13 cellular contexts compared by ENCODE assay signal in the genomic region with DNA sequence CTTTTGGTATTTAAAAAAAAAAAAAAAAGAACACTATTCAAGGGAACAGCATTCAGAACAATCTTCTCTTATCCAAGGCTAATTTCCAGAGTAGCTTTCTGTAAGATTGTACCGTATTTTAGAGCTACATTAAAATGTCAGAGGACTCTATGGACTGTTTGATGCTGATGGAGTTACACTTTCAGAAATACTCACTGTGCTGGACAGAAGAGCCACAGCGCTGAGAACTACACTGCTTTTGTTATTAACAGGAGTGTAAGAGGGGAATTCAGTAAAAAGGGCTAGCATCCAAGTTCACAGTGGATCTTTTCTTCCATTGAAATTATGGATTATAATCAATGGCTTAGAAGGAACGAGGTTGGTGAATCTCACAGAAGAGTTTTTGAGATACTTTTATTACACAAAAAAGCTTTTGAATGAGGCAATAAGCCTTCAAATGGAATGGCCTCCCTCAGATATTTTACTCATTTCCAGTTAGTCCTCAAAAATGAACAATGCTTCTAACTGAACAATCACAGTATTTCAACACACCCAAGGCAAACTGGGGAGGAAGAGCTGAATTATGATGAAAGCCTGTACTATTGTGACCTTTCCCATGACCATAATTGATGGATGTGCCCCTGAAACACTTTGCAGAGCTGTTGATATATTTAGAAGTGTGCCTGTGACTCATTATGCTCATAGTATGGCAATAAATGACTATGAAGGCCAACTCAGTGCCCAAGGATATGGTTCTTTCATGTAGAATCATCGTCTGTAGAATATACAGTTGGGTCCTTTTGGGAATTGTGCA.
DNase-seq lines count a peak whose midpoint lies in the region; ATAC-seq, FAIRE-seq and TF ChIP-seq lines count a peak whose summit lies in the region.
"Had no signal": no experiment of that assay in that cellular context is flagged by ENCODE, and none has a peak within 500 bp of the region (broad histone marks: within the 10 kb centered on the region; RNA-seq: fewer than 3 reads in every experiment).

No MANE protein-coding gene starts in this region.

- H3K36me3 ChIP-seq in body of pancreas (replicated peaks in 1 of 2; ENCODE audit: insufficient read depth in 1 of 2, low read depth in 2 of 2) (no peaks in the 10 kb centered on the region), HepG2 (replicated peaks in 1 of 2; ENCODE audit: control insufficient read depth in 1 of 2, insufficient read depth in 2 of 2, low read length in 2 of 2) (no peaks in the 10 kb centered on the region), tibial nerve (no peaks in the 10 kb centered on the region), transverse colon (no peaks in the 10 kb centered on the region)

- POLR2A ChIA-PET in HepG2 (lab: Yijun Ruan, JAX): no interaction called here

- H3K9me3 ChIP-seq in body of pancreas (no peaks in the 10 kb centered on the region), HepG2 (ENCODE audit: low read length) (no peaks in the 10 kb centered on the region), tibial nerve (no peaks in the 10 kb centered on the region), transverse colon (no peaks in the 10 kb centered on the region)

- H3K27me3 ChIP-seq in body of pancreas (no peaks in the 10 kb centered on the region), HepG2 (ENCODE audit: control insufficient read depth in 1 of 2, insufficient read depth in 2 of 2, low read length in 2 of 2) (no peaks in the 10 kb centered on the region), tibial nerve (no peaks in the 10 kb centered on the region), transverse colon (no peaks in the 10 kb centered on the region)

- 51 to 54% methylated on average over 4 of the region's 4 CpGs for WGBS in body of pancreas, 2 donors
- 35% methylated on average over 4 of the region's 4 CpGs for WGBS in HepG2 (ENCODE audit: low lambda C conversion rate)
- WGBS in tibial nerve, 2 donors: 26 to 33% methylated on average over 4 of the region's 4 CpGs
- 57 to 74% methylated on average over 4 of the region's 4 CpGs for WGBS in transverse colon (ENCODE audit: low coverage in 1 of 2), 2 donors

- intact Hi-C loops in body of pancreas (cut with DNase I): no loop called here
- intact Hi-C loops in HepG2 (cut with micrococcal nuclease; ENCODE audit: unreplicated experiment): loop anchor here (10.0 kb wide), 1 partner anchor 98 kb away; no protein-coding TSS in a partner anchor
- intact Hi-C loops in transverse colon (cut with DNase I; ENCODE audit: low total_unique reads): no loop called here

- TF ChIP-seq CTCF in body of pancreas (IDR thresholded peaks at IDR 0.05) (no peak), HepG2 (CRISPR knock-in tag; IDR thresholded peaks at IDR 0.05) (no peak), tibial nerve (IDR thresholded peaks at IDR 0.05) (no peak), transverse colon (IDR thresholded peaks at IDR 0.05) (no peak)

- no peak overlapping the region for H3K4me2 ChIP-seq in HepG2 (ENCODE audit: low read depth, low read length)

- in situ Hi-C loops in HepG2 (cut with HindIII; ENCODE audit: extremely low pct_ligation_motif_present, low pct_unique_long_range_greater_than_20kb): loop anchor here (25.0 kb wide), 1 partner anchor 609 kb away; no protein-coding TSS in a partner anchor
- in situ Hi-C loops in transverse colon (cut with MboI; ENCODE audit: low pct_ligation_motif_present in 1 of 4, low pct_unique_long_range_greater_than_20kb in 1 of 4, low sequenced_read_pairs in 3 of 4): loop anchor here in 2 of 4 donors (25.0 kb wide), 1 partner anchor 559 kb away; no protein-coding TSS in a partner anchor

- peak; percentile 60 for ATAC-seq in body of pancreas
- ATAC-seq in HepG2: no peak
- ATAC-seq in HG03342 (IDR thresholded peaks at IDR 0.05; ENCODE audit: unreplicated experiment): no peak
- no peak for ATAC-seq in GM18867 (IDR thresholded peaks at IDR 0.05; ENCODE audit: unreplicated experiment)
- ATAC-seq: HCT116 had no signal

- H3K27ac ChIP-seq in body of pancreas (peak overlapping the region in 3 of 4 donors; percentile 25 to 71 (median 56)), HepG2 (ENCODE audit: extremely low read length, insufficient read depth, low read length) (no peak overlapping the region), tibial nerve (peak overlapping the region; percentile 41 to 81 (median 71)), transverse colon (peak overlapping the region in 2 of 4 donors; percentile 2 to 40)

- BruUV-seq in HepG2 (replicated peaks; lab: Mats Ljungman, UMichigan): no TSS peak

- TF ChIP-seq EP300 in HepG2 (IDR thresholded peaks at IDR 0.05; ENCODE audit: low read depth in 2 of 2, low read length in 2 of 2) (no peak), HepG2 (CRISPR knock-in tag; IDR thresholded peaks at IDR 0.05; ENCODE audit: borderline replicate concordance) (no peak), tibial nerve (IDR thresholded peaks at IDR 0.05) (peak in 1 of 2 donors; percentile 89), transverse colon (IDR thresholded peaks at IDR 0.05; ENCODE audit: low read depth) (no peak)

- TF ChIP-seq POLR2A in body of pancreas (IDR thresholded peaks at IDR 0.05) (no peak), HepG2 (IDR thresholded peaks at IDR 0.05; ENCODE audit: insufficient read depth in 1 of 2, low read depth in 2 of 2, low read length in 2 of 2) (no peak), tibial nerve (IDR thresholded peaks at IDR 0.05) (no peak), transverse colon (IDR thresholded peaks at IDR 0.05) (no peak)

- H2AFZ ChIP-seq in HepG2 (ENCODE audit: low read length): no peak overlapping the region

- DNase-seq in HT1080 (ENCODE audit: low read depth): peak; percentile 90
- DNase-seq in body of pancreas: no peak
- no peak for DNase-seq in HepG2 (ENCODE audit: low spot score)
- DNase-seq in tibial nerve (ENCODE audit: low spot score in 2 of 2): no peak
- DNase-seq in transverse colon: no peak
- DNase-seq: activated CD4-positive, alpha-beta T cell treated with anti-CD3 and anti-CD28 coated beads for 48 hours; activated naive CD4-positive, alpha-beta T cell treated with anti-CD3 and anti-CD28 coated beads, Interleukin-2, amount 50 U/mL, for 16 hours; DND-41; kidney; NCI-H1436 had no signal

- H3K9ac ChIP-seq in HepG2 (ENCODE audit: insufficient read depth, low read depth, low read length): no peak overlapping the region

- H4K20me1 ChIP-seq in HepG2 (ENCODE audit: insufficient read depth, low read length): no peaks in the 10 kb centered on the region

- H3K4me3 ChIP-seq in body of pancreas (no peak overlapping the region), HepG2 (replicated peaks in 1 of 3; ENCODE audit: insufficient read depth in 1 of 3, low read depth in 2 of 3, low read length in 3 of 3) (no peak overlapping the region), tibial nerve (no peak overlapping the region), transverse colon (no peak overlapping the region)

- H3K79me2 ChIP-seq in HepG2 (ENCODE audit: insufficient read depth, low read length): no peaks in the 10 kb centered on the region

- CTCF ChIA-PET in HepG2 (lab: Yijun Ruan, JAX; ENCODE audit: low intra/inter-chr PET ratio, low total read pairs): no interaction called here

- no peak for FAIRE-seq in HepG2 (lab: Jason Lieb, UNC)
- FAIRE-seq: kidney had no signal

- H3K4me1 ChIP-seq in body of pancreas (peaks cover 14% of the 10 kb centered on the region), HepG2 (ENCODE audit: insufficient read depth, low read length) (peaks cover 18% of the 10 kb centered on the region), tibial nerve (peaks cover 0 to 68% (median 19%) of the 10 kb centered on the region in 4 donors), transverse colon (peaks cover 0 to 20% (median 0%) of the 10 kb centered on the region in 4 donors)

- no peak for TF ChIP-seq RAD21 in HepG2 (CRISPR knock-in tag; IDR thresholded peaks at IDR 0.05)

TF ChIP-seq in HepG2, 621 proteins besides CTCF, POLR2A, EP300 and RAD21:
- TF ChIP-seq SOX6 (IDR thresholded peaks at IDR 0.05): no peak
- TF ChIP-seq SOX6 (CRISPR knock-in tag; IDR thresholded peaks at IDR 0.05): peak; percentile 45; the same call in 1 of the 2 replicates
- TF ChIP-seq, protein P1, sequence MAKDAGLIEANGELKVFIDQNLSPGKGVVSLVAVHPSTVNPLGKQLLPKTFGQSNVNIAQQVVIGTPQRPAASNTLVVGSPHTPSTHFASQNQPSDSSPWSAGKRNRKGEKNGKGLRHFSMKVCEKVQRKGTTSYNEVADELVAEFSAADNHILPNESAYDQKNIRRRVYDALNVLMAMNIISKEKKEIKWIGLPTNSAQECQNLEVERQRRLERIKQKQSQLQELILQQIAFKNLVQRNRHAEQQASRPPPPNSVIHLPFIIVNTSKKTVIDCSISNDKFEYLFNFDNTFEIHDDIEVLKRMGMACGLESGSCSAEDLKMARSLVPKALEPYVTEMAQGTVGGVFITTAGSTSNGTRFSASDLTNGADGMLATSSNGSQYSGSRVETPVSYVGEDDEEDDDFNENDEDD (CRISPR knock-in tag; IDR thresholded peaks at IDR 0.05; ENCODE audit: borderline replicate concordance): no peak
- TF ChIP-seq ZNF749 (CRISPR knock-in tag; IDR thresholded peaks at IDR 0.05; ENCODE audit: borderline replicate concordance): no peak
- peak; percentile 58; the same call in 1 of the 2 replicates for TF ChIP-seq CEBPB (IDR thresholded peaks at IDR 0.05; ENCODE audit: borderline replicate concordance, low read depth, low read length)
- no peak for TF ChIP-seq ZNF775 (CRISPR knock-in tag; IDR thresholded peaks at IDR 0.05; ENCODE audit: borderline replicate concordance)
- peak; percentile 69; the same call in 1 of the 2 replicates for TF ChIP-seq ZKSCAN1 (IDR thresholded peaks at IDR 0.05; ENCODE audit: low read length)
- TF ChIP-seq, protein P2, sequence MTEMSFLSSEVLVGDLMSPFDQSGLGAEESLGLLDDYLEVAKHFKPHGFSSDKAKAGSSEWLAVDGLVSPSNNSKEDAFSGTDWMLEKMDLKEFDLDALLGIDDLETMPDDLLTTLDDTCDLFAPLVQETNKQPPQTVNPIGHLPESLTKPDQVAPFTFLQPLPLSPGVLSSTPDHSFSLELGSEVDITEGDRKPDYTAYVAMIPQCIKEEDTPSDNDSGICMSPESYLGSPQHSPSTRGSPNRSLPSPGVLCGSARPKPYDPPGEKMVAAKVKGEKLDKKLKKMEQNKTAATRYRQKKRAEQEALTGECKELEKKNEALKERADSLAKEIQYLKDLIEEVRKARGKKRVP (CRISPR knock-in tag; IDR thresholded peaks at IDR 0.05): peak in 1 of 2 experiments; percentile 57; a peak in 2 of 4 replicates
- no peak for TF ChIP-seq ZFY (CRISPR knock-in tag; IDR thresholded peaks at IDR 0.05)
- TF ChIP-seq GZF1 (CRISPR knock-in tag; IDR thresholded peaks at IDR 0.05): no peak
- TF ChIP-seq ZNF614 (CRISPR knock-in tag; IDR thresholded peaks at IDR 0.05; ENCODE audit: borderline replicate concordance): no peak
- peak; percentile 66 for TF ChIP-seq FOSL2 (CRISPR knock-in tag; IDR thresholded peaks at IDR 0.05)
- TF ChIP-seq SOX13 (IDR thresholded peaks at IDR 0.05): no peak
- peak in 1 of 2 experiments; percentile 68; a peak in 2 of 4 replicates for TF ChIP-seq SOX13 (CRISPR knock-in tag; conservative IDR thresholded peaks at IDR 0.05 in 1 of 2, IDR thresholded peaks at IDR 0.05 in 1 of 2)
- TF ChIP-seq ZNF451 (CRISPR knock-in tag; IDR thresholded peaks at IDR 0.05): no peak
- no peak for TF ChIP-seq ZFP41 (CRISPR knock-in tag; IDR thresholded peaks at IDR 0.05; ENCODE audit: borderline replicate concordance)
